Comparison of ENCODE assay signal across 1 cellular context in the genomic region with DNA sequence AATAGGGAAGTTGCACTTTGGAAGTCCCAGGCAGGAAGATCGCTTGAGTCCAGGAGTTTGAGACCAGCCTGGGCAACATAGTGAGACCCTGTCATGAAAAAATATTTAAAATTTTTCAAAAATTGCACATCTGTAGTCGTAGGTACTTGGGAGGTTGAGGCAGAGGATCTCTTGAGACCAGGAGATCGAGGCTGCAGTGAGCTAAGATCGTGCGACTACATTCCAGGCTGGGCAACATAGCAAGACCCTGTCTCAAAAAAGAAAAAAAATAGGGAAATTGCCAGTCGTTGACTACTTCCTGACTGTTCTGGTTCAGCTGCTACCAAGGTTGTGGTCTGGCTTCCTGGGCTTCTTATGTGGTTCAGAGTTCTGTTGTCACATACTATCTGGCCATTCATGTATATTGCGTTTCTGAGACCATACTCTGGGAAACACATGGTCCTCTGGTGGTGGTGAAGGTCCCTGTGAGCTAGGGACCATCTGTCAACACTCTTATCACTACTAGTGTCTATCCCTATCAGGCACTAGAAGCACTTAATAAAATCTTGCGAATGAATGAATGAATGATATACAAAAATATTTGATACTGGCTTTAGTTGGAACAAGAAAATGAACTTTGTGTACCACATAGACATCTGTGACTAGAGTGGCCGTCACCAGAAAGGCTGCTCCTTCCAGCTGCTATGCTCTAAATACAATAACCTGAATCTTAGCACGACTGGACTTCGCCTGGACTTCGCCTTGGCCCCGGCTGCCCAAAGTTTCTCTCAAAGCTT.
A peak's percentile ranks its signal among the peaks of the same experiment; 100 is the strongest.
TF ChIP-seq lines count a peak whose summit lies in the region.

No MANE protein-coding gene starts in this region.

TF ChIP-seq in HepG2, 621 proteins besides CTCF, POLR2A, EP300 and RAD21 (continued from another document and continues in another):
- peak; percentile 58; the same call in 1 of the 2 replicates for TF ChIP-seq NR2F6 (IDR thresholded peaks at IDR 0.05)
- no peak for TF ChIP-seq NR2F6 (CRISPR knock-in tag; IDR thresholded peaks at IDR 0.05)
- TF ChIP-seq HNF4A (CRISPR knock-in tag; IDR thresholded peaks at IDR 0.05) = peak; percentile 42
- TF ChIP-seq JUN (CRISPR knock-in tag; IDR thresholded peaks at IDR 0.05) = peak; percentile 31; the same call in 1 of the 2 replicates
- peak; percentile 41; the same call in 1 of the 2 replicates for TF ChIP-seq CEBPG (CRISPR knock-in tag; IDR thresholded peaks at IDR 0.05)
- TF ChIP-seq ZIK1 (CRISPR knock-in tag; IDR thresholded peaks at IDR 0.05; ENCODE audit: borderline replicate concordance, low read depth) = no peak
- TF ChIP-seq, protein P1, sequence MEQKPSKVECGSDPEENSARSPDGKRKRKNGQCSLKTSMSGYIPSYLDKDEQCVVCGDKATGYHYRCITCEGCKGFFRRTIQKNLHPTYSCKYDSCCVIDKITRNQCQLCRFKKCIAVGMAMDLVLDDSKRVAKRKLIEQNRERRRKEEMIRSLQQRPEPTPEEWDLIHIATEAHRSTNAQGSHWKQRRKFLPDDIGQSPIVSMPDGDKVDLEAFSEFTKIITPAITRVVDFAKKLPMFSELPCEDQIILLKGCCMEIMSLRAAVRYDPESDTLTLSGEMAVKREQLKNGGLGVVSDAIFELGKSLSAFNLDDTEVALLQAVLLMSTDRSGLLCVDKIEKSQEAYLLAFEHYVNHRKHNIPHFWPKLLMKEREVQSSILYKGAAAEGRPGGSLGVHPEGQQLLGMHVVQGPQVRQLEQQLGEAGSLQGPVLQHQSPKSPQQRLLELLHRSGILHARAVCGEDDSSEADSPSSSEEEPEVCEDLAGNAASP (CRISPR knock-in tag; IDR thresholded peaks at IDR 0.05; ENCODE audit: borderline replicate concordance) = no peak
- TF ChIP-seq SKI (IDR thresholded peaks at IDR 0.05; ENCODE audit: partially characterized antibody) = no peak
- TF ChIP-seq EHMT2 (IDR thresholded peaks at IDR 0.05; ENCODE audit: borderline replicate concordance, low read depth, low read length) = no peak
- TF ChIP-seq, protein P2, sequence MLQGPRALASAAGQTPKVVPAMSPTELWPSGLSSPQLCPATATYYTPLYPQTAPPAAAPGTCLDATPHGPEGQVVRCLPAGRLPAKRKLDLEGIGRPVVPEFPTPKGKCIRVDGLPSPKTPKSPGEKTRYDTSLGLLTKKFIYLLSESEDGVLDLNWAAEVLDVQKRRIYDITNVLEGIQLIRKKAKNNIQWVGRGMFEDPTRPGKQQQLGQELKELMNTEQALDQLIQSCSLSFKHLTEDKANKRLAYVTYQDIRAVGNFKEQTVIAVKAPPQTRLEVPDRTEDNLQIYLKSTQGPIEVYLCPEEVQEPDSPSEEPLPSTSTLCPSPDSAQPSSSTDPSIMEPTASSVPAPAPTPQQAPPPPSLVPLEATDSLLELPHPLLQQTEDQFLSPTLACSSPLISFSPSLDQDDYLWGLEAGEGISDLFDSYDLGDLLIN (CRISPR knock-in tag; IDR thresholded peaks at IDR 0.05; ENCODE audit: borderline replicate concordance) = no peak
- TF ChIP-seq ZNF782 (CRISPR knock-in tag; IDR thresholded peaks at IDR 0.05; ENCODE audit: borderline replicate concordance) = peak; percentile 88; the same call in 1 of the 2 replicates
- TF ChIP-seq ISX (CRISPR knock-in tag; conservative IDR thresholded peaks at IDR 0.05) = no peak
- TF ChIP-seq HNRNPUL1 (IDR thresholded peaks at IDR 0.05; ENCODE audit: low read depth, low read length) = no peak
- TF ChIP-seq MBD4 (IDR thresholded peaks at IDR 0.05; ENCODE audit: borderline replicate concordance, low read length) = no peak
- TF ChIP-seq SMAD1 (CRISPR knock-in tag; IDR thresholded peaks at IDR 0.05; ENCODE audit: borderline replicate concordance, low read depth) = no peak
- peak; percentile 19; the same call in 1 of the 2 replicates for TF ChIP-seq DPF2 (CRISPR knock-in tag; IDR thresholded peaks at IDR 0.05; ENCODE audit: borderline replicate concordance, low read depth)
- TF ChIP-seq, protein P3, sequence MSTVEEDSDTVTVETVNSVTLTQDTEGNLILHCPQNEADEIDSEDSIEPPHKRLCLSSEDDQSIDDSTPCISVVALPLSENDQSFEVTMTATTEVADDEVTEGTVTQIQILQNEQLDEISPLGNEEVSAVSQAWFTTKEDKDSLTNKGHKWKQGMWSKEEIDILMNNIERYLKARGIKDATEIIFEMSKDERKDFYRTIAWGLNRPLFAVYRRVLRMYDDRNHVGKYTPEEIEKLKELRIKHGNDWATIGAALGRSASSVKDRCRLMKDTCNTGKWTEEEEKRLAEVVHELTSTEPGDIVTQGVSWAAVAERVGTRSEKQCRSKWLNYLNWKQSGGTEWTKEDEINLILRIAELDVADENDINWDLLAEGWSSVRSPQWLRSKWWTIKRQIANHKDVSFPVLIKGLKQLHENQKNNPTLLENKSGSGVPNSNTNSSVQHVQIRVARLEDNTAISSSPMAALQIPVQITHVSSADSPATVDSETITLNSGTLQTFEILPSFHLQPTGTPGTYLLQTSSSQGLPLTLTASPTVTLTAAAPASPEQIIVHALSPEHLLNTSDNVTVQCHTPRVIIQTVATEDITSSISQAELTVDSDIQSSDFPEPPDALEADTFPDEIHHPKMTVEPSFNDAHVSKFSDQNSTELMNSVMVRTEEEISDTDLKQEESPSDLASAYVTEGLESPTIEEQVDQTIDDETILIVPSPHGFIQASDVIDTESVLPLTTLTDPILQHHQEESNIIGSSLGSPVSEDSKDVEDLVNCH (CRISPR knock-in tag; IDR thresholded peaks at IDR 0.05) = peak; percentile 87; the same call in 1 of the 2 replicates
- TF ChIP-seq, protein P4, sequence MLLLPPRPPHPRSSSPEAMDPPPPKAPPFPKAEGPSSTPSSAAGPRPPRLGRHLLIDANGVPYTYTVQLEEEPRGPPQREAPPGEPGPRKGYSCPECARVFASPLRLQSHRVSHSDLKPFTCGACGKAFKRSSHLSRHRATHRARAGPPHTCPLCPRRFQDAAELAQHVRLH (CRISPR knock-in tag; IDR thresholded peaks at IDR 0.05; ENCODE audit: borderline replicate concordance, low read depth) = peak; percentile 8; the same call in 1 of the 2 replicates
- TF ChIP-seq ZNF317 (CRISPR knock-in tag; IDR thresholded peaks at IDR 0.05) = peak; percentile 73; the same call in 1 of the 2 replicates
- TF ChIP-seq, protein P5, sequence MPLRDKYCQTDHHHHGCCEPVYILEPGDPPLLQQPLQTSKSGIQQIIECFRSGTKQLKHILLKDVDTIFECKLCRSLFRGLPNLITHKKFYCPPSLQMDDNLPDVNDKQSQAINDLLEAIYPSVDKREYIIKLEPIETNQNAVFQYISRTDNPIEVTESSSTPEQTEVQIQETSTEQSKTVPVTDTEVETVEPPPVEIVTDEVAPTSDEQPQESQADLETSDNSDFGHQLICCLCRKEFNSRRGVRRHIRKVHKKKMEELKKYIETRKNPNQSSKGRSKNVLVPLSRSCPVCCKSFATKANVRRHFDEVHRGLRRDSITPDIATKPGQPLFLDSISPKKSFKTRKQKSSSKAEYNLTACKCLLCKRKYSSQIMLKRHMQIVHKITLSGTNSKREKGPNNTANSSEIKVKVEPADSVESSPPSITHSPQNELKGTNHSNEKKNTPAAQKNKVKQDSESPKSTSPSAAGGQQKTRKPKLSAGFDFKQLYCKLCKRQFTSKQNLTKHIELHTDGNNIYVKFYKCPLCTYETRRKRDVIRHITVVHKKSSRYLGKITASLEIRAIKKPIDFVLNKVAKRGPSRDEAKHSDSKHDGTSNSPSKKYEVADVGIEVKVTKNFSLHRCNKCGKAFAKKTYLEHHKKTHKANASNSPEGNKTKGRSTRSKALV (CRISPR knock-in tag; IDR thresholded peaks at IDR 0.05) = peak; percentile 55; the same call in 1 of the 2 replicates
- TF ChIP-seq, protein P6, sequence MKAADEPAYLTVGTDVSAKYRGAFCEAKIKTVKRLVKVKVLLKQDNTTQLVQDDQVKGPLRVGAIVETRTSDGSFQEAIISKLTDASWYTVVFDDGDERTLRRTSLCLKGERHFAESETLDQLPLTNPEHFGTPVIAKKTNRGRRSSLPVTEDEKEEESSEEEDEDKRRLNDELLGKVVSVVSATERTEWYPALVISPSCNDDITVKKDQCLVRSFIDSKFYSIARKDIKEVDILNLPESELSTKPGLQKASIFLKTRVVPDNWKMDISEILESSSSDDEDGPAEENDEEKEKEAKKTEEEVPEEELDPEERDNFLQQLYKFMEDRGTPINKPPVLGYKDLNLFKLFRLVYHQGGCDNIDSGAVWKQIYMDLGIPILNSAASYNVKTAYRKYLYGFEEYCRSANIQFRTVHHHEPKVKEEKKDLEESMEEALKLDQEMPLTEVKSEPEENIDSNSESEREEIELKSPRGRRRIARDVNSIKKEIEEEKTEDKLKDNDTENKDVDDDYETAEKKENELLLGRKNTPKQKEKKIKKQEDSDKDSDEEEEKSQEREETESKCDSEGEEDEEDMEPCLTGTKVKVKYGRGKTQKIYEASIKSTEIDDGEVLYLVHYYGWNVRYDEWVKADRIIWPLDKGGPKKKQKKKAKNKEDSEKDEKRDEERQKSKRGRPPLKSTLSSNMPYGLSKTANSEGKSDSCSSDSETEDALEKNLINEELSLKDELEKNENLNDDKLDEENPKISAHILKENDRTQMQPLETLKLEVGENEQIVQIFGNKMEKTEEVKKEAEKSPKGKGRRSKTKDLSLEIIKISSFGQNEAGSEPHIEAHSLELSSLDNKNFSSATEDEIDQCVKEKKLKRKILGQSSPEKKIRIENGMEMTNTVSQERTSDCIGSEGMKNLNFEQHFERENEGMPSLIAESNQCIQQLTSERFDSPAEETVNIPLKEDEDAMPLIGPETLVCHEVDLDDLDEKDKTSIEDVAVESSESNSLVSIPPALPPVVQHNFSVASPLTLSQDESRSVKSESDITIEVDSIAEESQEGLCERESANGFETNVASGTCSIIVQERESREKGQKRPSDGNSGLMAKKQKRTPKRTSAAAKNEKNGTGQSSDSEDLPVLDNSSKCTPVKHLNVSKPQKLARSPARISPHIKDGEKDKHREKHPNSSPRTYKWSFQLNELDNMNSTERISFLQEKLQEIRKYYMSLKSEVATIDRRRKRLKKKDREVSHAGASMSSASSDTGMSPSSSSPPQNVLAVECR (CRISPR knock-in tag; IDR thresholded peaks at IDR 0.05; ENCODE audit: borderline replicate concordance) = no peak
- TF ChIP-seq, protein P7, sequence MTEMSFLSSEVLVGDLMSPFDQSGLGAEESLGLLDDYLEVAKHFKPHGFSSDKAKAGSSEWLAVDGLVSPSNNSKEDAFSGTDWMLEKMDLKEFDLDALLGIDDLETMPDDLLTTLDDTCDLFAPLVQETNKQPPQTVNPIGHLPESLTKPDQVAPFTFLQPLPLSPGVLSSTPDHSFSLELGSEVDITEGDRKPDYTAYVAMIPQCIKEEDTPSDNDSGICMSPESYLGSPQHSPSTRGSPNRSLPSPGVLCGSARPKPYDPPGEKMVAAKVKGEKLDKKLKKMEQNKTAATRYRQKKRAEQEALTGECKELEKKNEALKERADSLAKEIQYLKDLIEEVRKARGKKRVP (CRISPR knock-in tag; IDR thresholded peaks at IDR 0.05) = no peak
- TF ChIP-seq, protein P8, sequence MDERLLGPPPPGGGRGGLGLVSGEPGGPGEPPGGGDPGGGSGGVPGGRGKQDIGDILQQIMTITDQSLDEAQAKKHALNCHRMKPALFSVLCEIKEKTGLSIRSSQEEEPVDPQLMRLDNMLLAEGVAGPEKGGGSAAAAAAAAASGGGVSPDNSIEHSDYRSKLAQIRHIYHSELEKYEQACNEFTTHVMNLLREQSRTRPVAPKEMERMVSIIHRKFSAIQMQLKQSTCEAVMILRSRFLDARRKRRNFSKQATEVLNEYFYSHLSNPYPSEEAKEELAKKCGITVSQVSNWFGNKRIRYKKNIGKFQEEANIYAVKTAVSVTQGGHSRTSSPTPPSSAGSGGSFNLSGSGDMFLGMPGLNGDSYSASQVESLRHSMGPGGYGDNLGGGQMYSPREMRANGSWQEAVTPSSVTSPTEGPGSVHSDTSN (CRISPR knock-in tag; IDR thresholded peaks at IDR 0.05) = no peak
- TF ChIP-seq, protein P9, sequence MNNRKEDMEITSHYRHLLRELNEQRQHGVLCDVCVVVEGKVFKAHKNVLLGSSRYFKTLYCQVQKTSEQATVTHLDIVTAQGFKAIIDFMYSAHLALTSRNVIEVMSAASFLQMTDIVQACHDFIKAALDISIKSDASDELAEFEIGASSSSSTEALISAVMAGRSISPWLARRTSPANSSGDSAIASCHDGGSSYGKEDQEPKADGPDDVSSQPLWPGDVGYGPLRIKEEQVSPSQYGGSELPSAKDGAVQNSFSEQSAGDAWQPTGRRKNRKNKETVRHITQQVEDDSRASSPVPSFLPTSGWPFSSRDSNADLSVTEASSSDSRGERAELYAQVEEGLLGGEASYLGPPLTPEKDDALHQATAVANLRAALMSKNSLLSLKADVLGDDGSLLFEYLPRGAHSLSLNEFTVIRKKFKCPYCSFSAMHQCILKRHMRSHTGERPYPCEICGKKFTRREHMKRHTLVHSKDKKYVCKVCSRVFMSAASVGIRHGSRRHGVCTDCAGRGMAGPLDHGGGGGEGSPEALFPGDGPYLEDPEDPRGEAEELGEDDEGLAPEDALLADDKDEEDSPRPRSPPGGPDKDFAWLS (CRISPR knock-in tag; IDR thresholded peaks at IDR 0.05; ENCODE audit: borderline replicate concordance) = no peak
- no peak for TF ChIP-seq SOX13 (IDR thresholded peaks at IDR 0.05)
- 0 out of 4 replicates have a peak, but pooled peaks of 1 of the 2 experiments have one; percentile 13 for TF ChIP-seq SOX13 (CRISPR knock-in tag; conservative IDR thresholded peaks at IDR 0.05 in 1 of 2, IDR thresholded peaks at IDR 0.05 in 1 of 2)
- no peak for TF ChIP-seq TP53 (CRISPR knock-in tag; conservative IDR thresholded peaks at IDR 0.05)
- TF ChIP-seq, protein P10, sequence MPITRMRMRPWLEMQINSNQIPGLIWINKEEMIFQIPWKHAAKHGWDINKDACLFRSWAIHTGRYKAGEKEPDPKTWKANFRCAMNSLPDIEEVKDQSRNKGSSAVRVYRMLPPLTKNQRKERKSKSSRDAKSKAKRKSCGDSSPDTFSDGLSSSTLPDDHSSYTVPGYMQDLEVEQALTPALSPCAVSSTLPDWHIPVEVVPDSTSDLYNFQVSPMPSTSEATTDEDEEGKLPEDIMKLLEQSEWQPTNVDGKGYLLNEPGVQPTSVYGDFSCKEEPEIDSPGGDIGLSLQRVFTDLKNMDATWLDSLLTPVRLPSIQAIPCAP (CRISPR knock-in tag; IDR thresholded peaks at IDR 0.05; ENCODE audit: low read depth) = 0 out of 2 replicates have a peak, but pooled peaks have one; percentile 55
- peak; percentile 80; the same call in 1 of the 2 replicates for TF ChIP-seq ZNF510 (CRISPR knock-in tag; IDR thresholded peaks at IDR 0.05; ENCODE audit: low read depth)
- 0 out of 2 replicates have a peak, but pooled peaks have one; percentile 57 for TF ChIP-seq ZNF543 (CRISPR knock-in tag; IDR thresholded peaks at IDR 0.05)
- no peak for TF ChIP-seq ZNF251 (CRISPR knock-in tag; IDR thresholded peaks at IDR 0.05)
- peak; percentile 79; the same call in 1 of the 2 replicates for TF ChIP-seq PAX8 (CRISPR knock-in tag; IDR thresholded peaks at IDR 0.05; ENCODE audit: borderline replicate concordance)
- TF ChIP-seq, protein P11, sequence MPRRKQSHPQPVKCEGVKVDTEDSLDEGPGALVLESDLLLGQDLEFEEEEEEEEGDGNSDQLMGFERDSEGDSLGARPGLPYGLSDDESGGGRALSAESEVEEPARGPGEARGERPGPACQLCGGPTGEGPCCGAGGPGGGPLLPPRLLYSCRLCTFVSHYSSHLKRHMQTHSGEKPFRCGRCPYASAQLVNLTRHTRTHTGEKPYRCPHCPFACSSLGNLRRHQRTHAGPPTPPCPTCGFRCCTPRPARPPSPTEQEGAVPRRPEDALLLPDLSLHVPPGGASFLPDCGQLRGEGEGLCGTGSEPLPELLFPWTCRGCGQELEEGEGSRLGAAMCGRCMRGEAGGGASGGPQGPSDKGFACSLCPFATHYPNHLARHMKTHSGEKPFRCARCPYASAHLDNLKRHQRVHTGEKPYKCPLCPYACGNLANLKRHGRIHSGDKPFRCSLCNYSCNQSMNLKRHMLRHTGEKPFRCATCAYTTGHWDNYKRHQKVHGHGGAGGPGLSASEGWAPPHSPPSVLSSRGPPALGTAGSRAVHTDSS (CRISPR knock-in tag; conservative IDR thresholded peaks at IDR 0.05) = no peak
- TF ChIP-seq RXRA (CRISPR knock-in tag; IDR thresholded peaks at IDR 0.05) = no peak
- no peak for TF ChIP-seq FLYWCH1 (CRISPR knock-in tag; IDR thresholded peaks at IDR 0.05)
- TF ChIP-seq ZNF747 (CRISPR knock-in tag; IDR thresholded peaks at IDR 0.05; ENCODE audit: borderline replicate concordance) = 0 out of 2 replicates have a peak, but pooled peaks have one; percentile 15
- peak; percentile 88; the same call in 1 of the 2 replicates for TF ChIP-seq GTF3A (CRISPR knock-in tag; conservative IDR thresholded peaks at IDR 0.05)
